In the genomic region with DNA sequence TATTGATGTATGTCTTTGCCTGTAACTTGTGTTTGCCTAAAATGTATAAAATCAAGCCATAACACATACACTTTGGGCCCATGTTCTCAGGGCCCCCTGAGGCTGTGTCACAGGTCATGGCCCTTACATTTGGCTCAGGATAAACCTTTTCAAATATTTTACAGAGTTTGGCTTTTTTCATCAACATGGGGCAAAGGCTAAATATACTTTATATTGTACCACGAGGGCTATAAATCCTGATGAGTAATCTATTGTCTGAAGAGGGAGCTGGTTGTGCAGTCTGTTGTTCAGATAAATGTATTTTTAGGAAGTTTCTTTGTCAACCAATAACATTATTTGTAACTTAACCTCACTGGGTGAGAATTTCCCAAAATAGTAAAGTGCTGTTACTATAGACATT, we compare ENCODE assay signal across 13 cellular contexts.
DNase-seq lines count a peak whose midpoint lies in the region; ATAC-seq and TF ChIP-seq lines count a peak whose summit lies in the region.
"Had no signal": no experiment of that assay in that cellular context is flagged by ENCODE, and none has a peak within 500 bp of the region (broad histone marks: within the 10 kb centered on the region; RNA-seq: fewer than 3 reads in every experiment).

No MANE protein-coding gene starts in this region.

- ATAC-seq in GM21526 (IDR thresholded peaks at IDR 0.05; ENCODE audit: low FRiP score, unreplicated experiment) = no peak
- ATAC-seq: HCT116 had no signal

- DNase-seq in NOMO-1 treated with DMSO at 0.1 percent for 48 hours (lab: John Stamatoyannopoulos, UW; ENCODE audit: unreplicated experiment) (peak; percentile 0), NOMO-1 (lab: John Stamatoyannopoulos, UW; ENCODE audit: unreplicated experiment in 2 of 2) (no peak), MV-4-11 (lab: John Stamatoyannopoulos, UW) (peak; percentile 11), fibroblast of pulmonary artery (ENCODE audit: low read depth) (peak; percentile 38), NCI-H1694 treated with DMSO at 0.1 percent for 48 hours (lab: John Stamatoyannopoulos, UW) (no peak)
- no peak for DNase-seq in activated CD8-positive, alpha-beta memory T cell treated with anti-CD3 and anti-CD28 coated beads, Interleukin-2, amount 50 U/mL, for 4 hours
- DNase-seq in effector CD8-positive, alpha-beta T cell (lab: John Stamatoyannopoulos, UW) = no peak
- DNase-seq: DND-41, NCI-H1105 treated with DMSO at 0.1 percent for 48 hours, NCI-H187 had no signal

- no peak overlapping the region for H3K4me3 ChIP-seq in fibroblast of pulmonary artery (replicated peaks; ENCODE audit: low read depth, low read length)
- H3K4me3 ChIP-seq: BLaER1 treated with 17β-estradiol and CSF1 and Interleukin-3, amounts not matched to agents 10 nM and 100 nM had no signal

- no peak for TF ChIP-seq CTCF in fibroblast of pulmonary artery (IDR thresholded peaks at IDR 0.05; ENCODE audit: low read length, missing control alignments)

Comparison
In these comparisons a context has a peak if more than half of its experiments do, and no peak if none do; other contexts are left out.
1. DNase-seq: peak in NOMO-1 treated with DMSO at 0.1 percent for 48 hours (single experiment), MV-4-11 (single experiment) and fibroblast of pulmonary artery (single experiment); none in NOMO-1 (0 of 2), activated CD8-positive, alpha-beta memory T cell treated with anti-CD3 and anti-CD28 coated beads, Interleukin-2, amount 50 U/mL, for 4 hours (single experiment), NCI-H1694 treated with DMSO at 0.1 percent for 48 hours (single experiment) and effector CD8-positive, alpha-beta T cell (single experiment).